In genomic region chr19:50695251-50696064, GRCh38 we compare ENCODE assay signal across 2 cellular contexts.
TF ChIP-seq lines count a peak whose summit lies in the region.

No MANE protein-coding gene starts in this region.

TF ChIP-seq in HepG2, 621 proteins besides CTCF, POLR2A, EP300 and RAD21 (continues in another document):
- TF ChIP-seq POLR2AphosphoS2 (IDR thresholded peaks at IDR 0.05; ENCODE audit: low read depth, low read length) (no peak), PREB (CRISPR knock-in tag; IDR thresholded peaks at IDR 0.05) (no peak), ISX (CRISPR knock-in tag; conservative IDR thresholded peaks at IDR 0.05) (no peak), GTF3A (CRISPR knock-in tag; conservative IDR thresholded peaks at IDR 0.05) (no peak), ZNF589 (CRISPR knock-in tag; conservative IDR thresholded peaks at IDR 0.05) (no peak), XBP1 (CRISPR knock-in tag; IDR thresholded peaks at IDR 0.05) (no peak), TAF15 (IDR thresholded peaks at IDR 0.05; ENCODE audit: low read depth, low read length, poor library complexity, severe bottlenecking) (no peak), HNF1B (CRISPR knock-in tag; IDR thresholded peaks at IDR 0.05) (no peak), MEIS2 (CRISPR knock-in tag; IDR thresholded peaks at IDR 0.05) (peak; percentile 51; the same call in 1 of the 2 replicates), DNMT3B (CRISPR knock-in tag; conservative IDR thresholded peaks at IDR 0.05) (no peak), ATAD3A (CRISPR knock-in tag; IDR thresholded peaks at IDR 0.05) (no peak), KLF13 (CRISPR knock-in tag; IDR thresholded peaks at IDR 0.05) (no peak), MZF1 (CRISPR knock-in tag; IDR thresholded peaks at IDR 0.05; ENCODE audit: borderline replicate concordance) (no peak), NONO (IDR thresholded peaks at IDR 0.05) (no peak), NONO (CRISPR knock-in tag; conservative IDR thresholded peaks at IDR 0.05) (no peak), TSC22D2 (CRISPR knock-in tag; IDR thresholded peaks at IDR 0.05; ENCODE audit: borderline replicate concordance) (peak; percentile 70; the same call in 1 of the 2 replicates), ZNF674 (CRISPR knock-in tag; IDR thresholded peaks at IDR 0.05; ENCODE audit: low read depth) (no peak), NFIC (IDR thresholded peaks at IDR 0.05; ENCODE audit: low read length) (no peak)
- TF ChIP-seq, protein P1, sequence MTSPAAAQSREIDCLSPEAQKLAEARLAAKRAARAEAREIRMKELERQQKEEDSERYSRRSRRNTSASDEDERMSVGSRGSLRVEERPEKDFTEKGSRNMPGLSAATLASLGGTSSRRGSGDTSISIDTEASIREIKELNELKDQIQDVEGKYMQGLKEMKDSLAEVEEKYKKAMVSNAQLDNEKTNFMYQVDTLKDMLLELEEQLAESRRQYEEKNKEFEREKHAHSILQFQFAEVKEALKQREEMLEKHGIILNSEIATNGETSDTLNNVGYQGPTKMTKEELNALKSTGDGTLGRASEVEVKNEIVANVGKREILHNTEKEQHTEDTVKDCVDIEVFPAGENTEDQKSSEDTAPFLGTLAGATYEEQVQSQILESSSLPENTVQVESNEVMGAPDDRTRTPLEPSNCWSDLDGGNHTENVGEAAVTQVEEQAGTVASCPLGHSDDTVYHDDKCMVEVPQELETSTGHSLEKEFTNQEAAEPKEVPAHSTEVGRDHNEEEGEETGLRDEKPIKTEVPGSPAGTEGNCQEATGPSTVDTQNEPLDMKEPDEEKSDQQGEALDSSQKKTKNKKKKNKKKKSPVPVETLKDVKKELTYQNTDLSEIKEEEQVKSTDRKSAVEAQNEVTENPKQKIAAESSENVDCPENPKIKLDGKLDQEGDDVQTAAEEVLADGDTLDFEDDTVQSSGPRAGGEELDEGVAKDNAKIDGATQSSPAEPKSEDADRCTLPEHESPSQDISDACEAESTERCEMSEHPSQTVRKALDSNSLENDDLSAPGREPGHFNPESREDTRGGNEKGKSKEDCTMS (CRISPR knock-in tag; conservative IDR thresholded peaks at IDR 0.05): no peak
- TF ChIP-seq, protein P2, sequence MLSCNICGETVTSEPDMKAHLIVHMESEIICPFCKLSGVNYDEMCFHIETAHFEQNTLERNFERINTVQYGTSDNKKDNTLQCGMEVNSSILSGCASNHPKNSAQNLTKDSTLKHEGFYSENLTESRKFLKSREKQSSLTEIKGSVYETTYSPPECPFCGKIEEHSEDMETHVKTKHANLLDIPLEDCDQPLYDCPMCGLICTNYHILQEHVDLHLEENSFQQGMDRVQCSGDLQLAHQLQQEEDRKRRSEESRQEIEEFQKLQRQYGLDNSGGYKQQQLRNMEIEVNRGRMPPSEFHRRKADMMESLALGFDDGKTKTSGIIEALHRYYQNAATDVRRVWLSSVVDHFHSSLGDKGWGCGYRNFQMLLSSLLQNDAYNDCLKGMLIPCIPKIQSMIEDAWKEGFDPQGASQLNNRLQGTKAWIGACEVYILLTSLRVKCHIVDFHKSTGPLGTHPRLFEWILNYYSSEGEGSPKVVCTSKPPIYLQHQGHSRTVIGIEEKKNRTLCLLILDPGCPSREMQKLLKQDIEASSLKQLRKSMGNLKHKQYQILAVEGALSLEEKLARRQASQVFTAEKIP (CRISPR knock-in tag; IDR thresholded peaks at IDR 0.05; ENCODE audit: borderline replicate concordance): no peak
- TF ChIP-seq, protein P3, sequence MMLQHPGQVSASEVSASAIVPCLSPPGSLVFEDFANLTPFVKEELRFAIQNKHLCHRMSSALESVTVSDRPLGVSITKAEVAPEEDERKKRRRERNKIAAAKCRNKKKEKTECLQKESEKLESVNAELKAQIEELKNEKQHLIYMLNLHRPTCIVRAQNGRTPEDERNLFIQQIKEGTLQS (CRISPR knock-in tag; IDR thresholded peaks at IDR 0.05): 0 out of 2 replicates have a peak, but pooled peaks have one; percentile 24

TF ChIP-seq in PFSK-1, 5 proteins besides CTCF, POLR2A, EP300 and RAD21:
- no peak for TF ChIP-seq SIN3A (IDR thresholded peaks at IDR 0.05; ENCODE audit: borderline replicate concordance, insufficient read depth, low read length)
- TF ChIP-seq FOXP2 (optimal IDR thresholded peaks at IDR 0.05; ENCODE audit: borderline replicate concordance, extremely low read depth, extremely low read length, insufficient read depth): no peak
- TF ChIP-seq POLR2AphosphoS5 (IDR thresholded peaks at IDR 0.05; ENCODE audit: low read depth, low read length): no peak
- no peak for TF ChIP-seq TAF1 (IDR thresholded peaks at IDR 0.05; ENCODE audit: borderline replicate concordance, insufficient read depth, low read length)
- TF ChIP-seq, protein P4, sequence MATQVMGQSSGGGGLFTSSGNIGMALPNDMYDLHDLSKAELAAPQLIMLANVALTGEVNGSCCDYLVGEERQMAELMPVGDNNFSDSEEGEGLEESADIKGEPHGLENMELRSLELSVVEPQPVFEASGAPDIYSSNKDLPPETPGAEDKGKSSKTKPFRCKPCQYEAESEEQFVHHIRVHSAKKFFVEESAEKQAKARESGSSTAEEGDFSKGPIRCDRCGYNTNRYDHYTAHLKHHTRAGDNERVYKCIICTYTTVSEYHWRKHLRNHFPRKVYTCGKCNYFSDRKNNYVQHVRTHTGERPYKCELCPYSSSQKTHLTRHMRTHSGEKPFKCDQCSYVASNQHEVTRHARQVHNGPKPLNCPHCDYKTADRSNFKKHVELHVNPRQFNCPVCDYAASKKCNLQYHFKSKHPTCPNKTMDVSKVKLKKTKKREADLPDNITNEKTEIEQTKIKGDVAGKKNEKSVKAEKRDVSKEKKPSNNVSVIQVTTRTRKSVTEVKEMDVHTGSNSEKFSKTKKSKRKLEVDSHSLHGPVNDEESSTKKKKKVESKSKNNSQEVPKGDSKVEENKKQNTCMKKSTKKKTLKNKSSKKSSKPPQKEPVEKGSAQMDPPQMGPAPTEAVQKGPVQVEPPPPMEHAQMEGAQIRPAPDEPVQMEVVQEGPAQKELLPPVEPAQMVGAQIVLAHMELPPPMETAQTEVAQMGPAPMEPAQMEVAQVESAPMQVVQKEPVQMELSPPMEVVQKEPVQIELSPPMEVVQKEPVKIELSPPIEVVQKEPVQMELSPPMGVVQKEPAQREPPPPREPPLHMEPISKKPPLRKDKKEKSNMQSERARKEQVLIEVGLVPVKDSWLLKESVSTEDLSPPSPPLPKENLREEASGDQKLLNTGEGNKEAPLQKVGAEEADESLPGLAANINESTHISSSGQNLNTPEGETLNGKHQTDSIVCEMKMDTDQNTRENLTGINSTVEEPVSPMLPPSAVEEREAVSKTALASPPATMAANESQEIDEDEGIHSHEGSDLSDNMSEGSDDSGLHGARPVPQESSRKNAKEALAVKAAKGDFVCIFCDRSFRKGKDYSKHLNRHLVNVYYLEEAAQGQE (IDR thresholded peaks at IDR 0.05; ENCODE audit: insufficient read depth in 1 of 2, low read depth in 2 of 2, low read length in 2 of 2): peak; percentile 85 to 90
TF ChIP-seq in PFSK-1: peak in this region for 1.
